10 cellular contexts compared by ENCODE assay signal in the genomic region with DNA sequence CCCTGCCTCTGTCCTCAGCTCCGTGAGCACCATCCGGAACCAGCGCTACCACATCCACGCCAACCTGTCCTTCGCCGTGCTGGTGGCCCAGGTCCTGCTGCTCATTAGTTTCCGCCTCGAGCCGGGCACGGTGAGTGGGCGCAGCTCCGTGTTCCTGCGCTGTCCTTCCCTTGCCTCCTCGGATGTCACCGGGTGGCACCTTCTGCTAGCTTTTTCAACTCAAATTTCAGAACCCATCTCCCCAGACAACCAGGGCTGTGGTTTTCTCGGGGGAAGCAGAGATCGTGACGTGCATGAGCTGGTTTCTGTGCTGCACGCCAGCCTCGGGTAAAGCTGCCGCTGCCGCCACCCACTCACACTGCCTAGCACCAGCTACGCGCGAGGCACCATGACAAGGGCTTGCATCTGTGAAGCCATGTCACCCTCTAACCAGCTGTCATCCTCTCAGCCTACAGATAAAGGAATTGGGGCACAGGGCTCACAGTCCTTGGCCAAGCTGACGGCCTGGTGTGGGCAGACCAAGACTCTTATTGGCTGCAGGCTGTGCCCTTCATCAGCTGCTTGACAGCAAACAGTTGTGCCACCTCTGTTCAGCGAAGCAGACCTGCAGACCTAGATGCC.
DNase-seq lines count a peak whose midpoint lies in the region; ATAC-seq and TF ChIP-seq lines count a peak whose summit lies in the region.
"Had no signal": no experiment of that assay in that cellular context is flagged by ENCODE, and none has a peak within 500 bp of the region (broad histone marks: within the 10 kb centered on the region; RNA-seq: fewer than 3 reads in every experiment).

No MANE protein-coding gene starts in this region.

- no peak for TF ChIP-seq CTCF in GM13976 (IDR thresholded peaks at IDR 0.05; ENCODE audit: borderline replicate concordance, control extremely low read depth, extremely low read depth, insufficient read depth, missing control alignments)

- peak overlapping the region in 7 of 8 donors; percentile 14 to 90 (median 87) for H3K27ac Mint-ChIP-seq in CD8-positive, alpha-beta memory T cell
- H3K27ac Mint-ChIP-seq in activated CD4-positive, alpha-beta T cell treated with anti-CD3 and anti-CD28 coated beads, Interleukin-2, amount 10 ng/mL, durations not matched to agents 24 days and 14 days = peak overlapping the region; percentile 52

- no peaks in the 10 kb centered on the region for H3K36me3 Mint-ChIP-seq in CD8-positive, alpha-beta memory T cell
- no peaks in the 10 kb centered on the region for H3K36me3 Mint-ChIP-seq in activated CD4-positive, alpha-beta T cell treated with anti-CD3 and anti-CD28 coated beads, Interleukin-2, amount 10 ng/mL, durations not matched to agents 24 days and 14 days (ENCODE audit: low read depth)

- H3K9me3 Mint-ChIP-seq in CD8-positive, alpha-beta memory T cell = peaks cover 0 to 3% (median 0%) of the 10 kb centered on the region in 5 donors
- no peaks in the 10 kb centered on the region for H3K9me3 Mint-ChIP-seq in activated CD4-positive, alpha-beta T cell treated with anti-CD3 and anti-CD28 coated beads, Interleukin-2, amount 10 ng/mL, durations not matched to agents 24 days and 14 days

- intact Hi-C loops in activated CD4-positive, alpha-beta T cell treated with anti-CD3 and anti-CD28 coated beads, Interleukin-2, amount 10 ng/mL, durations not matched to agents 24 days and 14 days (cut with micrococcal nuclease) = loop anchor here (2.0 to 5.0 kb wide), 2 partner anchors 103 to 366 kb away; no protein-coding TSS in a partner anchor

- no peaks in the 10 kb centered on the region for H3K36me3 ChIP-seq in CD8-positive, alpha-beta memory T cell (ENCODE audit: insufficient read depth, low read length)

- H3K4me3 Mint-ChIP-seq in CD8-positive, alpha-beta memory T cell = peak overlapping the region in 6 of 7 donors; percentile 75 to 86 (median 80)
- H3K4me3 Mint-ChIP-seq in activated CD4-positive, alpha-beta T cell treated with anti-CD3 and anti-CD28 coated beads, Interleukin-2, amount 10 ng/mL, durations not matched to agents 24 days and 14 days = peak overlapping the region; percentile 40

- ATAC-seq in GM19455 (IDR thresholded peaks at IDR 0.05; ENCODE audit: unreplicated experiment) = no peak
- ATAC-seq in GM18909 (IDR thresholded peaks at IDR 0.05; ENCODE audit: poor library complexity, unreplicated experiment) = no peak
- ATAC-seq in GM21825 (IDR thresholded peaks at IDR 0.05; ENCODE audit: unreplicated experiment) = no peak
- ATAC-seq: Panc1 had no signal

- no peaks in the 10 kb centered on the region for H3K9me3 ChIP-seq in CD8-positive, alpha-beta memory T cell (ENCODE audit: low read length)

- peak overlapping the region; percentile 32 for H3K4me3 ChIP-seq in CD8-positive, alpha-beta memory T cell (ENCODE audit: low read length)
- H3K4me3 ChIP-seq: cardiac muscle cell had no signal

- CTCF ChIA-PET in CD8-positive, alpha-beta memory T cell (lab: Charles Lee) = interaction anchor here (1.1 to 3.9 kb wide), 7 partner anchors 7 to 725 kb away, joined by 3 to 39 read pairs (median 5); no protein-coding TSS in a partner anchor

- H3K4me1 Mint-ChIP-seq in CD8-positive, alpha-beta memory T cell = peaks cover 14 to 19% (median 17%) of the 10 kb centered on the region in 3 donors
- H3K4me1 Mint-ChIP-seq in activated CD4-positive, alpha-beta T cell treated with anti-CD3 and anti-CD28 coated beads, Interleukin-2, amount 10 ng/mL, durations not matched to agents 24 days and 14 days = peaks cover 8% of the 10 kb centered on the region

- in situ Hi-C loops in GM13976 (cut with MboI; ENCODE audit: low sequenced_read_pairs, unreplicated experiment) = no loop called here

- H3K4me1 ChIP-seq in CD8-positive, alpha-beta memory T cell (ENCODE audit: insufficient read depth, low read length) = peaks cover 16% of the 10 kb centered on the region

- POLR2A ChIA-PET in CD8-positive, alpha-beta memory T cell (lab: Charles Lee) = interaction anchor here (0.5 kb wide), 1 partner anchor 142 kb away, joined by 3 read pairs; no protein-coding TSS in a partner anchor

- H3K27me3 ChIP-seq in CD8-positive, alpha-beta memory T cell (ENCODE audit: insufficient read depth, low read length, poor library complexity, severe bottlenecking) = no peaks in the 10 kb centered on the region
- H3K27me3 ChIP-seq: cardiac muscle cell had no signal

- DNase-seq in CD8-positive, alpha-beta memory T cell = peak in 4 of 5 donors; percentile 7 to 54 (median 44)
- peak; percentile 75 for DNase-seq in activated CD4-positive, alpha-beta T cell treated with anti-CD3 and anti-CD28 coated beads, Interleukin-2, amount 10 ng/mL, durations not matched to agents 24 days and 14 days
- DNase-seq in caudate nucleus (lab: John Stamatoyannopoulos, UW) (peak in 50 of 61 donors; percentile 12 to 91 (median 64)), GM13976 (ENCODE audit: low spot score) (no peak)
- DNase-seq in stimulated activated CD4-positive, alpha-beta T cell treated with anti-CD3 and anti-CD28 coated beads, Interleukin-4, amount 100 ng/mL, for 1 hour = peak; percentile 65

- peaks cover 3 to 9% of the 10 kb centered on the region in 2 donors for H3K27me3 Mint-ChIP-seq in CD8-positive, alpha-beta memory T cell
- peaks cover 6% of the 10 kb centered on the region for H3K27me3 Mint-ChIP-seq in activated CD4-positive, alpha-beta T cell treated with anti-CD3 and anti-CD28 coated beads, Interleukin-2, amount 10 ng/mL, durations not matched to agents 24 days and 14 days

- H3K27ac ChIP-seq in CD8-positive, alpha-beta memory T cell (ENCODE audit: low read depth, low read length) = no peak overlapping the region
- H3K27ac ChIP-seq in caudate nucleus (ENCODE audit: low read depth, low read length) = peak overlapping the region; percentile 68
- H3K27ac ChIP-seq: cardiac muscle cell had no signal
